9 cellular contexts compared by ENCODE assay signal in the genomic region with DNA sequence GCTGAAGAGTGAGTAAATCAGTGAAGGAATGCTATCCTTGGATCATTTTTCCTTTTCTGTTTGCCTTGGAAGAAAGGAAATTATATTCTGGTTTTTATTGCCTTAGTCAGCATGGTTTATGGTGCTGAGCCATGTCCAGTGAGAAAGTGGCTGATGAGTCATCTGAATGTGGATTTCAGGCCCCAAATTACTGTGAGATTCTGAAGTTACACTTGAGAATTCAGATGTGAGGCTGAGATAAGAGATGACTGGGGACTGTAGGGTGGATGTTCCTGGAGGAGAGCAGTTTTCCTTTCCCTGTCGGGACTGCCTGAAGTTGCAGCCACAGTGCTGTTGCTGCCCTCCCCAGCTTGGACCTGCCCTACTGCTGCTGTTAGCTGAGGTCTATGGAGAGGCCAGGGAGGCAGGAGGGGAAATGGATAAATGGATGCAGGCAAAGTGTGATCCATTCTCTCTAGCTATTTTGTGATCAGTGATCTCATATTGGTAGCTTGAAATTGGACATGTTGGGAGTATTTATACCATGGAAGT. TPM values are rescaled to one million over a fixed set of nuclear protein-coding genes. Genes with fewer than 3 reads are reported as not detected.
DNase-seq lines count a peak whose midpoint lies in the region; ATAC-seq, FAIRE-seq and TF ChIP-seq lines count a peak whose summit lies in the region.
"Had no signal": no experiment of that assay in that cellular context is flagged by ENCODE, and none has a peak within 500 bp of the region (broad histone marks: within the 10 kb centered on the region; RNA-seq: fewer than 3 reads in every experiment).

No MANE protein-coding gene starts in this region.

- peak overlapping the region; percentile 56 for H3K4me2 ChIP-seq in skeletal muscle satellite cell (ENCODE audit: low read length)

- FAIRE-seq in GM12892 (lab: Jason Lieb, UNC) = peak; percentile 48
- peak; percentile 98 for FAIRE-seq in RCC 7860 (lab: Jason Lieb, UNC)

- intact Hi-C loops in esophagus muscularis mucosa (cut with DNase I) = loop anchor here (2.0 kb wide), 1 partner anchor 50 kb away; no protein-coding TSS in a partner anchor

- no peak for DNase-seq in GM12892 (ENCODE audit: insufficient read length)
- peak; percentile 99 for DNase-seq in RCC 7860 (ENCODE audit: low spot score)
- no peak for DNase-seq in esophagus muscularis mucosa (ENCODE audit: extremely low spot score)
- no peak for DNase-seq in putamen (ENCODE audit: low spot score)
- DNase-seq in HuH-7.5 (ENCODE audit: low spot score) = no peak
- no peak for DNase-seq in amygdala (lab: John Stamatoyannopoulos, UW)

- H3K36me3 ChIP-seq in esophagus muscularis mucosa (no peaks in the 10 kb centered on the region), skeletal muscle satellite cell (ENCODE audit: insufficient read depth, low read length) (no peaks in the 10 kb centered on the region)

- TF ChIP-seq CTCF in esophagus muscularis mucosa (IDR thresholded peaks at IDR 0.05) = no peak

- no peak overlapping the region for H3K4me3 ChIP-seq in esophagus muscularis mucosa
- no peak overlapping the region for H3K4me3 ChIP-seq in skeletal muscle satellite cell (ENCODE audit: low read length)

- ATAC-seq in HG03565 (IDR thresholded peaks at IDR 0.05; ENCODE audit: unreplicated experiment) = no peak

- no peak for TF ChIP-seq EP300 in esophagus muscularis mucosa (IDR thresholded peaks at IDR 0.05)

- H3K9ac ChIP-seq in skeletal muscle satellite cell (ENCODE audit: low read depth, low read length) = peak overlapping the region; percentile 55

- TF ChIP-seq POLR2A in GM12892 (IDR thresholded peaks at IDR 0.05; ENCODE audit: low read depth, low read length) = no peak
- no peak for TF ChIP-seq POLR2A in esophagus muscularis mucosa (IDR thresholded peaks at IDR 0.05; ENCODE audit: low read depth)

- H3K9me3 ChIP-seq in esophagus muscularis mucosa (no peaks in the 10 kb centered on the region), skeletal muscle satellite cell (replicated peaks; ENCODE audit: low read length) (no peaks in the 10 kb centered on the region)

- peak overlapping the region; percentile 46 to 60 (median 50) for H3K27ac ChIP-seq in esophagus muscularis mucosa (replicated peaks in 1 of 4)

- H3K4me1 ChIP-seq in esophagus muscularis mucosa (peaks cover 18 to 30% (median 26%) of the 10 kb centered on the region in 4 donors), skeletal muscle satellite cell (ENCODE audit: control insufficient read depth, insufficient read depth, low read length) (peaks cover 53% of the 10 kb centered on the region)

- 21% methylated on average over 1 of the region's 1 CpG for WGBS in esophagus muscularis mucosa

- no peaks in the 10 kb centered on the region for H3K27me3 ChIP-seq in esophagus muscularis mucosa
- no peaks in the 10 kb centered on the region for H3K27me3 ChIP-seq in skeletal muscle satellite cell (ENCODE audit: control insufficient read depth, insufficient read depth, low read length)

RNA-seq across cellular contexts. Expression of gene MAP3K14, which starts 4.2 kb away (rescaled TPM):
- 13.9 TPM for polyA plus RNA-seq in GM12892 (2012; ENCODE audit: missing spikeins)
- 10 to 100 TPM in 3 of 4 donors, 1 to 10 TPM in 1; 7.8 to 26.5 (median 10.6) TPM for total RNA-seq in esophagus muscularis mucosa
- 4.3 and 4.6 TPM in 2 replicates for total RNA-seq in skeletal muscle satellite cell (2012; rRNA removed)

RNA-seq across cellular contexts. Expression of gene SPATA32, which starts 59.1 kb away (rescaled TPM):
- polyA plus RNA-seq in GM12892 (2012; ENCODE audit: missing spikeins) = 0.74 TPM
- total RNA-seq in esophagus muscularis mucosa = not detected
- total RNA-seq in skeletal muscle satellite cell (2012; rRNA removed) = not detected in 2 replicates
- total RNA-seq: liver had no signal
- polyA plus RNA-seq: liver had no signal
